14 cellular contexts compared by ENCODE assay signal in genomic region chr6:106639812-106640211, GRCh38.
"Had no signal": no experiment of that assay in that cellular context is flagged by ENCODE, and none has a peak within 500 bp of the region (broad histone marks: within the 10 kb centered on the region; RNA-seq: fewer than 3 reads in every experiment).

No MANE protein-coding gene starts in this region.

- H3K27ac Mint-ChIP-seq: activated CD4-positive, alpha-beta T cell treated with anti-CD3 and anti-CD28 coated beads, Interleukin-2, amount 10 ng/mL, durations not matched to agents 7 days and 5 days; activated naive CD8-positive, alpha-beta T cell; immature natural killer cell had no signal

- H3K9me3 ChIP-seq: esophagus muscularis mucosa, lower lobe of right lung, transverse colon had no signal

- H3K27ac ChIP-seq: esophagus muscularis mucosa, lower lobe of right lung, skin epidermis, transverse colon had no signal

- H3K9me3 Mint-ChIP-seq: activated CD4-positive, alpha-beta T cell treated with anti-CD3 and anti-CD28 coated beads, Interleukin-2, amount 10 ng/mL, durations not matched to agents 7 days and 5 days; immature natural killer cell had no signal

- ATAC-seq: lower lobe of right lung had no signal

- H3K27me3 ChIP-seq: esophagus muscularis mucosa, transverse colon had no signal

- H3K27me3 Mint-ChIP-seq: activated CD4-positive, alpha-beta T cell treated with anti-CD3 and anti-CD28 coated beads, Interleukin-2, amount 10 ng/mL, durations not matched to agents 7 days and 5 days; activated naive CD8-positive, alpha-beta T cell had no signal

- DNase-seq: activated CD4-positive, alpha-beta T cell treated with anti-CD3 and anti-CD28 coated beads, Interleukin-2, amount 10 ng/mL, durations not matched to agents 7 days and 5 days; activated CD4-positive, CD25-positive, alpha-beta regulatory T cell; activated gamma-delta T cell; activated T-cell treated with anti-CD3 and anti-CD28 coated beads, Interleukin-2, amount 50 U/mL, for 1 hour; anterior cingulate cortex; immature natural killer cell; lower lobe of right lung; midbrain; posterior cingulate gyrus; T-helper 1 cell; transverse colon had no signal

- H3K4me3 Mint-ChIP-seq: activated CD4-positive, alpha-beta T cell treated with anti-CD3 and anti-CD28 coated beads, Interleukin-2, amount 10 ng/mL, durations not matched to agents 7 days and 5 days; activated naive CD8-positive, alpha-beta T cell; immature natural killer cell had no signal

- H3K4me3 ChIP-seq: esophagus muscularis mucosa, lower lobe of right lung, skin epidermis, transverse colon had no signal
